In the genomic region with DNA sequence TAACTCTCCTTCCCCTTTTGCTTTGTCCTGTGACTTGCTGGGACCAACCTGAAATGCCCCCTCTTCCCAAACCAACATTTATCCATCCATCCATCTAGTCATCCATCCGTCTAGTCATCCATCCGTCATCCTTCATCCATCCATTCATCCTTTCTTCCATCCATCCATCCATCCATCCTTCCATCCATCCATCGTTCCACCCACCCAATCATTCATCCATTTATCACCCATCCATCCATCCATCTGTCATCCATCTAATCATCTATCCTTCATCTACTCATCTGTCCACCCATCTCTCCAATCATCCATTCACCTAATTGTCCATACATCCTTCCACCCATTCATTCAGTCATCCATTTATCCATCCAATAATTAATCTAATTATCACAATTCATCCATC, we compare ENCODE assay signal across 35 cellular contexts.
"Had no signal": no experiment of that assay in that cellular context is flagged by ENCODE, and none has a peak within 500 bp of the region (broad histone marks: within the 10 kb centered on the region; RNA-seq: fewer than 3 reads in every experiment).

No MANE protein-coding gene starts in this region.

- ATAC-seq: activated CD8-positive, alpha-beta T cell treated with anti-CD3 and anti-CD28 coated beads for 36 hours; activated naive CD4-positive, alpha-beta T cell treated with anti-CD3 and anti-CD28 coated beads, Interleukin-2, amount 50 U/mL, for 72 hours; activated T-cell treated with anti-CD3 and anti-CD28 coated beads, Interleukin-2, amount 50 U/mL, for 4 hours; activated T-cell treated with anti-CD3 and anti-CD28 coated beads, Interleukin-2, amount 50 U/mL, for 72 hours; activated T-helper 17 cell treated with anti-CD3 and anti-CD28 coated beads, Interleukin-2, amount 50 U/mL, for 72 hours had no signal

- H3K27ac Mint-ChIP-seq: activated B cell treated with CpG ODN at 0.5 μM for 24 hours; activated CD4-positive, alpha-beta memory T cell treated with anti-CD3 and anti-CD28 coated beads for 36 hours; activated CD4-positive, alpha-beta T cell treated with anti-CD3 and anti-CD28 coated beads, Interleukin-2, amount 10 ng/mL, durations not matched to agents 24 days and 14 days; activated CD8-positive, alpha-beta T cell treated with anti-CD3 and anti-CD28 coated beads for 36 hours; activated naive CD4-positive, alpha-beta T cell treated with anti-CD3 and anti-CD28 coated beads for 36 hours; activated naive CD4-positive, alpha-beta T cell treated with anti-CD3 and anti-CD28 coated beads, Interleukin-2, amount 50 U/mL, for 72 hours; activated naive CD8-positive, alpha-beta T cell treated with anti-CD3 and anti-CD28 coated beads for 36 hours; activated T-cell treated with anti-CD3 and anti-CD28 coated beads, Interleukin-2, amount 50 U/mL, for 72 hours; activated T-helper 1 cell treated with anti-CD3 and anti-CD28 coated beads, Interleukin-12 subunit alpha, Interleukin-12 subunit beta, Interleukin-2, Interleukin-4 antibody, amounts not matched to agents 30 ng/mL and 10 ng/mL and 1 ng/mL, durations not matched to agents 14 hours and 24 hours and 36 hours; activated T-helper 17 cell treated with anti-CD3 and anti-CD28 coated beads, Interleukin-2, amount 50 U/mL, for 72 hours; brain; T-helper 1 cell treated with Interleukin-12 subunit alpha and Interleukin-12 subunit beta and Interleukin-4 antibody, amounts not matched to agents 30 μg/mL and 1 μg/mL, for 36 hours; T-helper 2 cell treated with Interferon-gamma antibody and Interleukin-4, amounts not matched to agents 5 μg/mL and 100 μg/mL, for 36 hours had no signal

- H3K36me3 ChIP-seq: ascending aorta, cardiac muscle cell had no signal

- H3K4me1 ChIP-seq: ascending aorta had no signal

- H3K27me3 Mint-ChIP-seq: activated CD4-positive, alpha-beta memory T cell treated with anti-CD3 and anti-CD28 coated beads for 36 hours; activated CD8-positive, alpha-beta T cell treated with anti-CD3 and anti-CD28 coated beads for 36 hours; activated naive CD8-positive, alpha-beta T cell treated with anti-CD3 and anti-CD28 coated beads for 36 hours had no signal

- H3K27ac ChIP-seq: ascending aorta, cardiac muscle cell, VCaP had no signal

- FAIRE-seq: bronchial epithelial cell, TTC549 had no signal

- H3K4me3 ChIP-seq: ascending aorta, cardiac muscle cell had no signal

- H3K36me3 Mint-ChIP-seq: activated CD4-positive, alpha-beta memory T cell treated with anti-CD3 and anti-CD28 coated beads for 36 hours; activated naive CD4-positive, alpha-beta T cell treated with anti-CD3 and anti-CD28 coated beads, Interleukin-2, amount 50 U/mL, for 72 hours; activated naive CD8-positive, alpha-beta T cell treated with anti-CD3 and anti-CD28 coated beads for 36 hours; brain had no signal

- H3K4me1 Mint-ChIP-seq: activated B cell treated with CpG ODN at 0.5 μM for 24 hours; activated CD4-positive, alpha-beta T cell treated with anti-CD3 and anti-CD28 coated beads, Interleukin-2, amount 10 ng/mL, durations not matched to agents 24 days and 14 days; activated naive CD8-positive, alpha-beta T cell treated with anti-CD3 and anti-CD28 coated beads for 36 hours; activated T-helper 17 cell treated with anti-CD3 and anti-CD28 coated beads, Interleukin-2, amount 50 U/mL, for 72 hours; brain; central memory CD8-positive, alpha-beta T cell had no signal

- DNase-seq: activated B cell treated with CpG ODN at 0.5 μM for 24 hours; activated CD4-positive, alpha-beta memory T cell treated with anti-CD3 and anti-CD28 coated beads for 36 hours; activated CD4-positive, alpha-beta T cell treated with anti-CD3 and anti-CD28 coated beads for 4 hours; activated CD4-positive, alpha-beta T cell treated with anti-CD3 and anti-CD28 coated beads, Interleukin-2, amount 10 ng/mL, durations not matched to agents 24 days and 14 days; activated CD4-positive, CD25-positive, alpha-beta regulatory T cell treated with anti-CD3 and anti-CD28 coated beads, Interleukin-2, amount 50 U/mL, for 72 hours; activated CD8-positive, alpha-beta memory T cell treated with anti-CD3 and anti-CD28 coated beads, Interleukin-2, amount 50 U/mL, for 4 hours; activated CD8-positive, alpha-beta T cell treated with anti-CD3 and anti-CD28 coated beads for 36 hours; activated effector memory CD4-positive, alpha-beta T cell treated with anti-CD3 and anti-CD28 coated beads, Interleukin-2, amount 50 U/mL, for 16 hours; activated gamma-delta T cell treated with Interleukin-2 at 50 U/mL for 16 hours; activated naive CD4-positive, alpha-beta T cell; activated naive CD4-positive, alpha-beta T cell treated with anti-CD3 and anti-CD28 coated beads for 36 hours; activated naive CD4-positive, alpha-beta T cell treated with anti-CD3 and anti-CD28 coated beads, Interleukin-2, amount 50 U/mL, for 16 hours; activated naive CD8-positive, alpha-beta T cell treated with anti-CD3 and anti-CD28 coated beads for 36 hours; activated T-cell treated with anti-CD3 and anti-CD28 coated beads for 4 hours; activated T-cell treated with anti-CD3 and anti-CD28 coated beads, Interleukin-2, amount 50 U/mL, for 1 hour; activated T-cell treated with anti-CD3 and anti-CD28 coated beads, Interleukin-2, amount 50 U/mL, for 4 hours; activated T-cell treated with anti-CD3 and anti-CD28 coated beads, Interleukin-2, amount 50 U/mL, for 72 hours; amygdala; anterior cingulate cortex; caudate nucleus; cerebellar nuclear complex; T-helper 2 cell; T-helper 9 cell had no signal

- H3K4me3 Mint-ChIP-seq: activated B cell treated with CpG ODN at 0.5 μM for 24 hours; activated CD4-positive, alpha-beta memory T cell treated with anti-CD3 and anti-CD28 coated beads for 36 hours; activated CD4-positive, alpha-beta T cell treated with anti-CD3 and anti-CD28 coated beads, Interleukin-2, amount 10 ng/mL, durations not matched to agents 24 days and 14 days; activated CD8-positive, alpha-beta T cell treated with anti-CD3 and anti-CD28 coated beads for 36 hours; activated naive CD4-positive, alpha-beta T cell treated with anti-CD3 and anti-CD28 coated beads for 36 hours; activated naive CD8-positive, alpha-beta T cell treated with anti-CD3 and anti-CD28 coated beads for 36 hours; activated T-cell treated with anti-CD3 and anti-CD28 coated beads, Interleukin-2, amount 50 U/mL, for 4 hours; activated T-cell treated with anti-CD3 and anti-CD28 coated beads, Interleukin-2, amount 50 U/mL, for 72 hours; activated T-helper 1 cell treated with anti-CD3 and anti-CD28 coated beads, Interleukin-12 subunit alpha, Interleukin-12 subunit beta, Interleukin-2, Interleukin-4 antibody, amounts not matched to agents 30 ng/mL and 10 ng/mL and 1 ng/mL, durations not matched to agents 14 hours and 24 hours and 36 hours; activated T-helper 17 cell treated with anti-CD3 and anti-CD28 coated beads, Interleukin-2, amount 50 U/mL, for 72 hours; brain; central memory CD8-positive, alpha-beta T cell; T-helper 1 cell treated with Interleukin-12 subunit alpha and Interleukin-12 subunit beta and Interleukin-4 antibody, amounts not matched to agents 30 μg/mL and 1 μg/mL, for 36 hours; T-helper 2 cell treated with Interferon-gamma antibody and Interleukin-4, amounts not matched to agents 5 μg/mL and 100 μg/mL, for 36 hours had no signal

- H3K27me3 ChIP-seq: ascending aorta, cardiac muscle cell had no signal

- H3K9me3 ChIP-seq: ascending aorta had no signal

- H3K9me3 Mint-ChIP-seq: activated B cell treated with CpG ODN at 0.5 μM for 24 hours; activated CD4-positive, alpha-beta memory T cell treated with anti-CD3 and anti-CD28 coated beads for 36 hours; activated CD8-positive, alpha-beta T cell treated with anti-CD3 and anti-CD28 coated beads for 36 hours; activated naive CD4-positive, alpha-beta T cell treated with anti-CD3 and anti-CD28 coated beads for 36 hours; activated naive CD8-positive, alpha-beta T cell treated with anti-CD3 and anti-CD28 coated beads for 36 hours; activated T-cell treated with anti-CD3 and anti-CD28 coated beads, Interleukin-2, amount 50 U/mL, for 4 hours; activated T-helper 1 cell treated with anti-CD3 and anti-CD28 coated beads, Interleukin-12 subunit alpha, Interleukin-12 subunit beta, Interleukin-2, Interleukin-4 antibody, amounts not matched to agents 30 ng/mL and 10 ng/mL and 1 ng/mL, durations not matched to agents 14 hours and 24 hours and 36 hours; activated T-helper 17 cell treated with anti-CD3 and anti-CD28 coated beads, Interleukin-2, amount 50 U/mL, for 72 hours; central memory CD8-positive, alpha-beta T cell; T-helper 1 cell treated with Interleukin-12 subunit alpha and Interleukin-12 subunit beta and Interleukin-4 antibody, amounts not matched to agents 30 μg/mL and 1 μg/mL, for 36 hours; T-helper 2 cell treated with Interferon-gamma antibody and Interleukin-4, amounts not matched to agents 5 μg/mL and 100 μg/mL, for 36 hours had no signal
